Comparison of ENCODE assay signal across 8 cellular contexts in the genomic region with DNA sequence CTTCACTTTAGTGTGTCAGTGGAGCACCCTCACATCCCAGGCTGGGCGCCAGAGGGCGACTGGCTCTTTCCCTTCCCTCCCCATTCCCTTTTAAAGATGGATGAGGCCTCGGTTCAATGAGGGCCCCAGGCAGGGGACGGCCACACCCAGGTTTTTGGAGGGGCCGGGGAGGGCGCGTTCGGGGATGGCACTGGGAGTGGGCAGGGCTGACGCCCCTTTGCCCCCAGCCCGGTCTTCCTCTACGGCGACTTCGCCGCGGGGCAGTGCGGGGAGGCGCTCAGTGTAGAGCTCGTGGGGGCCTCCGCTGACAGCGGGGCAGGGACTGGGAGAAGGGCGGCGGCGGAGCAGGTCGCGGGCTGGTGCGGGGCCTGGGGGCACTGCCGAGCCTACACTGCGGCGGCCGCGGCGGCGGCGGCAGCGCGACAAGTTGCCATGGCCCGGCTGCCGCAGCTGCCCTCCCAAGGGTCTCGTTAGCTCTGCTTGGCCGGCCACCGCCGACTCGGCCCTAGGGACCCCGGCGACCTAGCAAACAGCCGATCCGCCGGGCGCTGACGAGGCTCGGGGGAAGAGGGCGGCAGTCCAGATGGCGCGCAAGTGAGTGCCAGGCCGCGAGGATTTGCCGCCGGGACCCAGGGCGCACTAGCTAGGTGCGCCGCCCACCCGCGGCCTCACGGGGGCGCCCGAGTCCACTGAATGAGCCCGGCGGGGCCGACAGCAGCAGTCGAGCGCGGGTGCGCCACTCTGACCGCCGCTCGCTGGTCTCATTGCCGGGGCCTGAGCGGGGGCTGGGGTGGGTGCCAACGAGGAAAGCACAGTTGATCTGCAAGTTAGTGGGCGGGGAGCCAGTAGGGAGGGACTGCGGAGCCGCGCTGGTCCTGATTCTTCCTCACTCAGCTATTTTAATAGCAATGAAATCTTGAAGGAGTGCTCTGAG.
DNase-seq lines count a peak whose midpoint lies in the region; ATAC-seq and TF ChIP-seq lines count a peak whose summit lies in the region.

No MANE protein-coding gene starts in this region.

- H3K36me3 ChIP-seq in adipocyte (ENCODE audit: control insufficient read depth, insufficient read depth, low read length, severe bottlenecking) (no peaks in the 10 kb centered on the region), heart right ventricle (no peaks in the 10 kb centered on the region), transverse colon (no peaks in the 10 kb centered on the region)

- H3K4me3 ChIP-seq in GM12865 (ENCODE audit: low read depth, low read length) (peak overlapping the region; percentile 35), NB4 (ENCODE audit: low read depth, low read length) (no peak overlapping the region), adipocyte (ENCODE audit: low read length) (peak overlapping the region; percentile 82), heart right ventricle (peak overlapping the region; percentile 36 to 70 (median 64)), transverse colon (peak overlapping the region; percentile 35 to 64 (median 52))

- DNase-seq in GM12865 (ENCODE audit: low read depth) (peak; percentile 77), NB4 (ENCODE audit: low read depth) (peak; percentile 79), SW480 (ENCODE audit: low spot score) (peak; percentile 79), adipocyte (ENCODE audit: low read depth) (peak; percentile 96), heart right ventricle (peak; percentile 89 to 93), pons (ENCODE audit: low spot score) (peak; percentile 76), transverse colon (peak; percentile 88)

- H3K9me3 ChIP-seq in adipocyte (ENCODE audit: control insufficient read depth, low read length) (no peaks in the 10 kb centered on the region), heart right ventricle (no peaks in the 10 kb centered on the region), transverse colon (no peaks in the 10 kb centered on the region)

- 1% methylated on average over 66 to 83 of the region's 83 CpGs for WGBS in heart right ventricle, 2 donors
- WGBS in transverse colon (ENCODE audit: low coverage in 1 of 2), 2 donors: 0 to 1% methylated on average over 2 to 39 of the region's 83 CpGs

- H3K4me1 ChIP-seq in adipocyte (ENCODE audit: control insufficient read depth, insufficient read depth, low read length) (peaks cover 6% of the 10 kb centered on the region), heart right ventricle (peaks cover 0 to 20% (median 5%) of the 10 kb centered on the region in 9 donors), transverse colon (peaks cover 0 to 6% (median 5%) of the 10 kb centered on the region in 4 donors)

- TF ChIP-seq POLR2A in NB4 (IDR thresholded peaks at IDR 0.05; ENCODE audit: extremely low read depth, insufficient read length) (no peak), transverse colon (IDR thresholded peaks at IDR 0.05) (no peak)

- H3K9ac ChIP-seq in adipocyte (ENCODE audit: low read length): peak overlapping the region; percentile 81

- no peak for TF ChIP-seq EP300 in transverse colon (IDR thresholded peaks at IDR 0.05; ENCODE audit: low read depth)

- in situ Hi-C loops in transverse colon (cut with MboI; ENCODE audit: low pct_ligation_motif_present in 1 of 4, low pct_unique_long_range_greater_than_20kb in 1 of 4, low sequenced_read_pairs in 3 of 4): loop anchor here in 2 of 4 donors (10.0 to 25.0 kb wide), 3 partner anchors 297 to 825 kb away; a partner anchor contains a TSS

- peak overlapping the region in 8 of 10 donors; percentile 7 to 66 (median 38) for H3K27ac ChIP-seq in heart right ventricle
- peak overlapping the region; percentile 47 to 73 (median 66) for H3K27ac ChIP-seq in transverse colon

- no peaks in the 10 kb centered on the region for H3K27me3 ChIP-seq in adipocyte (replicated peaks; ENCODE audit: control insufficient read depth, insufficient read depth, low read length)
- H3K27me3 ChIP-seq in heart right ventricle: no peaks in the 10 kb centered on the region
- no peaks in the 10 kb centered on the region for H3K27me3 ChIP-seq in transverse colon

- TF ChIP-seq CTCF in GM12865 (IDR thresholded peaks at IDR 0.05; ENCODE audit: insufficient read depth, low read depth, low read length, missing control alignments) (peak; percentile 92), NB4 (IDR thresholded peaks at IDR 0.05; ENCODE audit: low read depth, low read length) (peak; percentile 69), heart right ventricle (IDR thresholded peaks at IDR 0.05) (peak; percentile 94 to 98 (median 96)), transverse colon (IDR thresholded peaks at IDR 0.05) (peak; percentile 80 to 98 (median 94))

- intact Hi-C loops in heart right ventricle (cut with DNase I): loop anchor here in 9 of 10 donors (1.0 to 10.0 kb wide), 14 partner anchors 205 to 820 kb away; a partner anchor contains a TSS
- intact Hi-C loops in transverse colon (cut with DNase I; ENCODE audit: low total_unique reads): loop anchor here (2.0 kb wide), 1 partner anchor 305 kb away; no protein-coding TSS in a partner anchor

- ATAC-seq in HG02610 (IDR thresholded peaks at IDR 0.05; ENCODE audit: unreplicated experiment) (peak; percentile 95), heart right ventricle (peak; percentile 83 to 94 (median 89))
